Comparison of ENCODE assay signal across 29 cellular contexts in the genomic region with DNA sequence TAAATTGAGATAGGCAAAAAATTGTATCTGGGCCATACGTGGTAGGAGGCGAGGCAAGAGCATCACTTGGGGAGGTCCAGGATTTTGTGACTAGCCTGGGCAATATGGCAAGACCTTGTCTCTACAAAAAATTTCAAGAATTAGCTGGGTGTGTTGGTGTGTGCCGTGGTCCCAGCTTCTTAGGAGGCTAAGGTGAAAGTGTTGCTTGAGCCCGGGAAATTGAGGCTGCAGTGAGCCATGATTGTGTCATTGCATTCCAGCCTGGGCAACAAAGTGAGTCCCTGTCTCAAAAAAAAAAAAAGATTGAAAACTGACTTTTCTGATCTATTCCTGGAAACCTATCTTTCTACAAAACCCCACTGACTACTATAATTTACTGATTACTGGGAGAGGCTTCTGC. TPM values are rescaled to one million over a fixed set of nuclear protein-coding genes. Genes with fewer than 3 reads are reported as not detected.
A peak's percentile ranks its signal among the peaks of the same experiment; 100 is the strongest.
DNase-seq lines count a peak whose midpoint lies in the region; ATAC-seq, FAIRE-seq and TF ChIP-seq lines count a peak whose summit lies in the region.
"Had no signal": no experiment of that assay in that cellular context is flagged by ENCODE, and none has a peak within 500 bp of the region (broad histone marks: within the 10 kb centered on the region; RNA-seq: fewer than 3 reads in every experiment).

No MANE protein-coding gene starts in this region.

- no peak for DNase-seq in stimulated activated naive CD8-positive, alpha-beta T cell treated with anti-CD3 and anti-CD28 coated beads, Interleukin-15, Interleukin-2, amounts not matched to agents 100 U/mL and 50 U/mL, for 24 hours
- DNase-seq in astrocyte (ENCODE audit: low read depth) (peak; percentile 2), kidney tubule cell (ENCODE audit: low spot score) (peak; percentile 51), NOMO-1 treated with dmso at 0.1 percent for 144 hours (lab: John Stamatoyannopoulos, UW; ENCODE audit: unreplicated experiment) (no peak)
- DNase-seq in stimulated activated CD4-positive, alpha-beta T cell treated with anti-CD3 and anti-CD28 coated beads, Interleukin-15, amount 100 ng/mL, for 24 hours, result no peak
- DNase-seq: activated naive CD4-positive, alpha-beta T cell treated with anti-CD3 and anti-CD28 coated beads, Interleukin-2, amount 50 U/mL, for 16 hours; BE2C; CD8-positive, alpha-beta memory T cell; colonic mucosa; effector CD8-positive, alpha-beta T cell; foreskin melanocyte; GDM1; Karpas-422; MV-4-11; NCI-H1694; posterior cingulate gyrus; stimulated activated CD4-positive, alpha-beta T cell treated with anti-CD3 and anti-CD28 coated beads, Interleukin-4, amount 100 ng/mL, for 4 hours; stimulated activated naive CD4-positive, alpha-beta T cell; T-helper 2 cell had no signal

- H4K20me1 ChIP-seq in astrocyte (ENCODE audit: insufficient read depth, low read length), result peaks cover 17% of the 10 kb centered on the region

- no peaks in the 10 kb centered on the region for H3K27me3 ChIP-seq in astrocyte (ENCODE audit: insufficient read depth, low read length)
- H3K27me3 ChIP-seq: BE2C, cardiac muscle cell, colonic mucosa had no signal

- H3K4me3 Mint-ChIP-seq in stimulated activated naive CD8-positive, alpha-beta T cell treated with anti-CD3 and anti-CD28 coated beads, Interleukin-15, Interleukin-2, amounts not matched to agents 100 ng/mL and 50 ng/mL, for 24 hours, result no peak overlapping the region
- H3K4me3 Mint-ChIP-seq in astrocyte (ENCODE audit: unreplicated experiment), result no peak overlapping the region
- H3K4me3 Mint-ChIP-seq: activated T-helper 1 cell treated with anti-CD3 and anti-CD28 coated beads, Interleukin-12 subunit alpha, Interleukin-12 subunit beta, Interleukin-2, Interleukin-4 antibody, amounts not matched to agents 30 ng/mL and 10 ng/mL and 1 ng/mL, durations not matched to agents 14 hours and 24 hours and 36 hours; CD8-positive, alpha-beta memory T cell; memory B cell had no signal

- peaks cover 14% of the 10 kb centered on the region for H3K4me1 Mint-ChIP-seq in stimulated activated naive CD8-positive, alpha-beta T cell treated with anti-CD3 and anti-CD28 coated beads, Interleukin-15, Interleukin-2, amounts not matched to agents 100 ng/mL and 50 ng/mL, for 24 hours (ENCODE audit: low read depth)
- peaks cover 18% of the 10 kb centered on the region for H3K4me1 Mint-ChIP-seq in astrocyte (ENCODE audit: low read depth, unreplicated experiment)

- H3K36me3 Mint-ChIP-seq in stimulated activated naive CD8-positive, alpha-beta T cell treated with anti-CD3 and anti-CD28 coated beads, Interleukin-15, Interleukin-2, amounts not matched to agents 100 ng/mL and 50 ng/mL, for 24 hours (ENCODE audit: low read depth), result peaks cover 25% of the 10 kb centered on the region
- no peaks in the 10 kb centered on the region for H3K36me3 Mint-ChIP-seq in astrocyte (ENCODE audit: low read depth, unreplicated experiment)

- peak overlapping the region; percentile 14 for H3K4me2 ChIP-seq in astrocyte (ENCODE audit: low read length)

- peaks cover 39% of the 10 kb centered on the region for H3K79me2 ChIP-seq in astrocyte (ENCODE audit: insufficient read depth, low read length)

- peak overlapping the region; percentile 19 for H3K27ac Mint-ChIP-seq in stimulated activated naive CD8-positive, alpha-beta T cell treated with anti-CD3 and anti-CD28 coated beads, Interleukin-15, Interleukin-2, amounts not matched to agents 100 ng/mL and 50 ng/mL, for 24 hours
- H3K27ac Mint-ChIP-seq in astrocyte (ENCODE audit: unreplicated experiment), result peak overlapping the region; percentile 66
- H3K27ac Mint-ChIP-seq: activated T-helper 1 cell treated with anti-CD3 and anti-CD28 coated beads, Interleukin-12 subunit alpha, Interleukin-12 subunit beta, Interleukin-2, Interleukin-4 antibody, amounts not matched to agents 30 ng/mL and 10 ng/mL and 1 ng/mL, durations not matched to agents 14 hours and 24 hours and 36 hours; memory B cell had no signal

- no peaks in the 10 kb centered on the region for H3K27me3 Mint-ChIP-seq in stimulated activated naive CD8-positive, alpha-beta T cell treated with anti-CD3 and anti-CD28 coated beads, Interleukin-15, Interleukin-2, amounts not matched to agents 100 ng/mL and 50 ng/mL, for 24 hours
- H3K27me3 Mint-ChIP-seq in astrocyte (ENCODE audit: low read depth, unreplicated experiment), result no peaks in the 10 kb centered on the region
- H3K27me3 Mint-ChIP-seq: CD8-positive, alpha-beta memory T cell; memory B cell had no signal

- no peaks in the 10 kb centered on the region for H3K9me3 ChIP-seq in astrocyte (ENCODE audit: insufficient read depth, low read depth, low read length)
- H3K9me3 ChIP-seq: BE2C, colonic mucosa, thoracic aorta had no signal

- no peak for ATAC-seq in stimulated activated naive CD8-positive, alpha-beta T cell treated with anti-CD3 and anti-CD28 coated beads, Interleukin-15, Interleukin-2, amounts not matched to agents 100 U/mL and 50 U/mL, for 24 hours
- no peak for ATAC-seq in GM19324 (IDR thresholded peaks at IDR 0.05; ENCODE audit: low FRiP score, unreplicated experiment)
- ATAC-seq: esophagus mucosa, HCT116, sciatic nerve had no signal

- no peak overlapping the region for H2AFZ ChIP-seq in astrocyte (ENCODE audit: low read depth, low read length)

- no peak for TF ChIP-seq CTCF in astrocyte (IDR thresholded peaks at IDR 0.05; ENCODE audit: insufficient read depth, low read depth, low read length)

- no peaks in the 10 kb centered on the region for H3K9me3 Mint-ChIP-seq in stimulated activated naive CD8-positive, alpha-beta T cell treated with anti-CD3 and anti-CD28 coated beads, Interleukin-15, Interleukin-2, amounts not matched to agents 100 ng/mL and 50 ng/mL, for 24 hours
- no peaks in the 10 kb centered on the region for H3K9me3 Mint-ChIP-seq in astrocyte (ENCODE audit: unreplicated experiment)
- H3K9me3 Mint-ChIP-seq: activated T-helper 1 cell treated with anti-CD3 and anti-CD28 coated beads, Interleukin-12 subunit alpha, Interleukin-12 subunit beta, Interleukin-2, Interleukin-4 antibody, amounts not matched to agents 30 ng/mL and 10 ng/mL and 1 ng/mL, durations not matched to agents 14 hours and 24 hours and 36 hours; CD8-positive, alpha-beta memory T cell; memory B cell had no signal

- peaks cover 16% of the 10 kb centered on the region for H3K36me3 ChIP-seq in astrocyte (ENCODE audit: insufficient read depth, low read length)

- FAIRE-seq in astrocyte (lab: Jason Lieb, UNC), result no peak

- H3K4me1 ChIP-seq in astrocyte (ENCODE audit: insufficient read depth, low read length), result peaks cover 15% of the 10 kb centered on the region
- H3K4me1 ChIP-seq: BE2C, colonic mucosa had no signal

- H3K27ac ChIP-seq in astrocyte (ENCODE audit: low read depth, low read length), result no peak overlapping the region
- H3K27ac ChIP-seq: cardiac muscle cell, colonic mucosa, HL-60, thoracic aorta had no signal

- no peak overlapping the region for H3K9ac ChIP-seq in astrocyte (ENCODE audit: low read length)

- H3K4me3 ChIP-seq in astrocyte (ENCODE audit: insufficient read depth, low read depth, low read length), result no peak overlapping the region
- H3K4me3 ChIP-seq: cardiac muscle cell, colonic mucosa, thoracic aorta had no signal

RNA-seq across cellular contexts. Expression of a gene that starts 26.7 kb away (rescaled TPM):
- total RNA-seq in astrocyte, result 55.7 and 56.6 TPM in 2 replicates

RNA-seq across cellular contexts. Expression of a gene that starts 36.9 kb away (rescaled TPM):
- total RNA-seq in astrocyte, result 43.8 and 46.6 TPM in 2 replicates

Comparison
In these comparisons a context has a peak if more than half of its experiments do, and no peak if none do; other contexts are left out.
1. DNase-seq: peak in astrocyte (single experiment) and kidney tubule cell (single experiment); none in stimulated activated naive CD8-positive, alpha-beta T cell treated with anti-CD3 and anti-CD28 coated beads, Interleukin-15, Interleukin-2, amounts not matched to agents 100 U/mL and 50 U/mL, for 24 hours (single experiment), NOMO-1 treated with dmso at 0.1 percent for 144 hours (single experiment) and stimulated activated CD4-positive, alpha-beta T cell treated with anti-CD3 and anti-CD28 coated beads, Interleukin-15, amount 100 ng/mL, for 24 hours (single experiment).